Comparison of ENCODE assay signal across 17 cellular contexts in the genomic region with DNA sequence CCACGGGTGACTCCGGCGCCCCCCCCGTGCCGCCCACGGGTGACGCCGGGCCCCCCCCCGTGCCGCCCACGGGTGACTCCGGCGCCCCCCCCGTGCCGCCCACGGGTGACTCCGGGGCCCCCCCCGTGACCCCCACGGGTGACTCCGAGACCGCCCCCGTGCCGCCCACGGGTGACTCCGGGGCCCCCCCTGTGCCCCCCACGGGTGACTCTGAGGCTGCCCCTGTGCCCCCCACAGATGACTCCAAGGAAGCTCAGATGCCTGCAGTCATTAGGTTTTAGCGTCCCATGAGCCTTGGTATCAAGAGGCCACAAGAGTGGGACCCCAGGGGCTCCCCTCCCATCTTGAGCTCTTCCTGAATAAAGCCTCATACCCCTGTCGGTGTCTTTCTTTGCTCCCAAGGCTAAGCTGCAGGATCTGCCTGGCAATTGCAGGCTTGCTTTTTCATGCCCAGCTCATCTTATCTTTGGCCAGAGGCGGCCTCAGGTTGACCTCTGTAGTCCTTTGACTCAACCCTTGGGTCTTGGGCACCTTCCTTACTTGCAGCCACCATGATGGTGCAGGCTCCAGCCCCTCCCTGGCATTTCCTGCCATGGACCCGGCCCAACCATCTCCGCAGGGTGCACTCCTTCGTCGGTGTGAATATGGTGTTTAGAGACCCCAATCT.
"Had no signal": no experiment of that assay in that cellular context is flagged by ENCODE, and none has a peak within 500 bp of the region (broad histone marks: within the 10 kb centered on the region; RNA-seq: fewer than 3 reads in every experiment).

No MANE protein-coding gene starts in this region.

- H3K27ac ChIP-seq: brain microvascular endothelial cell, coronary artery, stomach had no signal

- H3K27me3 ChIP-seq: brain microvascular endothelial cell, stomach had no signal

- DNase-seq: activated B cell treated with CpG ODN at 0.5 μM for 24 hours; activated CD4-positive, alpha-beta T cell treated with anti-CD3 and anti-CD28 coated beads, Interleukin-2, amount 10 ng/mL, durations not matched to agents 7 days and 5 days; activated CD8-positive, alpha-beta memory T cell treated with anti-CD3 and anti-CD28 coated beads, Interleukin-2, amount 50 U/mL, for 4 hours; activated T-cell treated with anti-CD3 and anti-CD28 coated beads, Interleukin-2, amount 50 U/mL, for 72 hours; anterior cingulate cortex; brain microvascular endothelial cell; central memory CD4-positive, alpha-beta T cell; head of caudate nucleus; nucleus accumbens; stimulated activated CD4-positive, alpha-beta T cell treated with anti-CD3 and anti-CD28 coated beads, Interleukin-12 subunit alpha, Interleukin-12 subunit beta, amount 100 ng/mL, for 4 hours; stimulated activated CD4-positive, alpha-beta T cell treated with anti-CD3 and anti-CD28 coated beads, Interleukin-1b, Interleukin-23, amount 100 ng/mL, for 48 hours; stomach; trophoblast cell had no signal

- H3K36me3 ChIP-seq: brain microvascular endothelial cell had no signal

- H3K27me3 Mint-ChIP-seq: progenitor cell of endocrine pancreas had no signal

- H3K27ac Mint-ChIP-seq: activated B cell treated with CpG ODN at 0.5 μM for 24 hours; activated CD4-positive, alpha-beta T cell treated with anti-CD3 and anti-CD28 coated beads, Interleukin-2, amount 10 ng/mL, durations not matched to agents 7 days and 5 days; mesothelial cell of epicardium; nephron; progenitor cell of endocrine pancreas had no signal

- H3K4me3 Mint-ChIP-seq: activated B cell treated with CpG ODN at 0.5 μM for 24 hours; activated CD4-positive, alpha-beta T cell treated with anti-CD3 and anti-CD28 coated beads, Interleukin-2, amount 10 ng/mL, durations not matched to agents 7 days and 5 days; activated T-cell treated with anti-CD3 and anti-CD28 coated beads, Interleukin-2, amount 50 U/mL, for 72 hours; mesothelial cell of epicardium; nephron had no signal

- H3K9me3 ChIP-seq: stomach had no signal

- H3K4me1 Mint-ChIP-seq: activated B cell treated with CpG ODN at 0.5 μM for 24 hours; activated CD4-positive, alpha-beta T cell treated with anti-CD3 and anti-CD28 coated beads, Interleukin-2, amount 10 ng/mL, durations not matched to agents 7 days and 5 days had no signal

- H3K9me3 Mint-ChIP-seq: activated B cell treated with CpG ODN at 0.5 μM for 24 hours; activated CD4-positive, alpha-beta T cell treated with anti-CD3 and anti-CD28 coated beads, Interleukin-2, amount 10 ng/mL, durations not matched to agents 7 days and 5 days; activated T-cell treated with anti-CD3 and anti-CD28 coated beads, Interleukin-2, amount 50 U/mL, for 72 hours; mesothelial cell of epicardium; nephron had no signal

- H3K4me3 ChIP-seq: coronary artery, stomach had no signal
